ENCODE assay signal across 9 cellular contexts in the genomic region with DNA sequence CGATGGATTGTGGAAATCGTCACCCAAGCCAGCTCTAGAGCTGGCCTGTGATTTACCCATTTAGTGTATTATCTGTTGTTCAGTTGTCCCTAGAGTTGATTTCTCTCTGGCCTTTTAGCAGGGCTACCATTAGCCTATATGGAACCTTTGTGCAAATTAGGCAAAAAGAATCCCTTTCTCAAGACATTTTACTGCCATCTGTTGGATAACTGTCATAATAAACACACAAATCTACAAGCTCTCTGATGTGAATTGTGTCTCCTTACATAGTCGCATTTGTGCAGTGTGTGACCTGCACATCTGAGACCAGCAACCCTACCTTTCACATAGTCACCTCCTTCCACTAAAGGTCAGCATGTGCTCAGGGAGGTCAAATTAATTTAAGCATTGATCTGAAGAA. TPM values are rescaled to one million over a fixed set of nuclear protein-coding genes. Genes with fewer than 3 reads are reported as not detected.
DNase-seq lines count a peak whose midpoint lies in the region; ATAC-seq, FAIRE-seq and TF ChIP-seq lines count a peak whose summit lies in the region.
"Had no signal": no experiment of that assay in that cellular context is flagged by ENCODE, and none has a peak within 500 bp of the region (broad histone marks: within the 10 kb centered on the region; RNA-seq: fewer than 3 reads in every experiment).

No MANE protein-coding gene starts in this region.

- H2AFZ ChIP-seq in H1 (ENCODE audit: low read length) = no peak overlapping the region

- no peaks in the 10 kb centered on the region for H3K36me3 Mint-ChIP-seq in type B pancreatic cell
- no peaks in the 10 kb centered on the region for H3K36me3 Mint-ChIP-seq in progenitor cell of endocrine pancreas (ENCODE audit: insufficient read depth)

- TF ChIP-seq RAD21 in H1 (IDR thresholded peaks at IDR 0.05 in 1 of 2, conservative IDR thresholded peaks at IDR 0.05 in 1 of 2; ENCODE audit: low read depth in 2 of 2, low read length in 2 of 2) = peak; percentile 41 to 47

- H3K23me2 ChIP-seq in H1 (ENCODE audit: low read depth, low read length) = no peaks in the 10 kb centered on the region

- no peak for TF ChIP-seq POLR2A in H1 (IDR thresholded peaks at IDR 0.05; ENCODE audit: control extremely low read depth in 1 of 2, low read depth in 2 of 2, low read length in 2 of 2)

- H4K91ac ChIP-seq in H1 (replicated peaks; ENCODE audit: insufficient read length, low read length) = no peak overlapping the region

- POLR2A ChIA-PET in H1 (lab: Charles Lee; ENCODE audit: partially characterized antibody) = interaction anchor here (0.7 kb wide), 1 partner anchor 450 kb away, joined by 3 read pairs; a partner anchor contains a TSS

- intact Hi-C loops in heart right ventricle (cut with DNase I) = loop anchor here in 1 of 10 donors (10.0 kb wide), 1 partner anchor 58 kb away; no protein-coding TSS in a partner anchor
- intact Hi-C loops in cardiac septum (cut with DNase I) = no loop called here

- no peaks in the 10 kb centered on the region for H3K79me1 ChIP-seq in H1 (ENCODE audit: low read depth, low read length)

- H3K36me3 ChIP-seq in heart right ventricle (no peaks in the 10 kb centered on the region), H1 (ENCODE audit: control insufficient read depth in 2 of 4, insufficient read depth in 4 of 4, low read length in 3 of 4) (no peaks in the 10 kb centered on the region)

- H3K9ac ChIP-seq in H1 (replicated peaks in 1 of 4; ENCODE audit: extremely low read depth in 1 of 4, low read depth in 3 of 4, low read length in 3 of 4) = no peak overlapping the region

- no peaks in the 10 kb centered on the region for H4K20me1 ChIP-seq in H1 (replicated peaks in 1 of 2; ENCODE audit: control insufficient read depth in 1 of 2, insufficient read depth in 2 of 2, low read length in 2 of 2)

- H3K27me3 ChIP-seq in heart right ventricle (peaks cover 0 to 25% (median 4%) of the 10 kb centered on the region in 7 donors), H1 (replicated peaks in 1 of 4; ENCODE audit: control insufficient read depth in 3 of 4, extremely low read depth in 1 of 4, insufficient read depth in 3 of 4, low read length in 3 of 4) (no peaks in the 10 kb centered on the region)

- H3K56ac ChIP-seq in H1 (replicated peaks; ENCODE audit: insufficient read length, low read depth, low read length) = no peak overlapping the region

- H3K4me3 ChIP-seq in heart right ventricle (no peak overlapping the region), H1 (ENCODE audit: extremely low read depth in 1 of 4, insufficient read depth in 2 of 4, low read depth in 3 of 4, low read length in 4 of 4) (no peak overlapping the region)

- H3K4me2 ChIP-seq in H1 (ENCODE audit: insufficient read depth in 1 of 2, low read depth in 2 of 2, low read length in 2 of 2) = no peak overlapping the region

- no peak overlapping the region for H3K14ac ChIP-seq in H1 (ENCODE audit: insufficient read length)

- H2BK12ac ChIP-seq in H1 (ENCODE audit: low read depth, low read length) = no peak overlapping the region

- WGBS in heart right ventricle, 2 donors = 88% methylated on average over 3 of the region's 3 CpGs
- WGBS in H1 (ENCODE audit: extremely low coverage in 1 of 2, insufficient coverage in 1 of 2, insufficient read length in 1 of 2, insufficient replicate concordance in 2 of 2, low coverage in 1 of 2, low lambda C conversion rate in 2 of 2, missing lambda C conversion rate in 1 of 2), 2 experiments = 86% methylated on average over 3 of the region's 3 CpGs; no CpG with 5 or more reads in 1 of the 2 experiments

- H3K4me3 Mint-ChIP-seq in type B pancreatic cell (no peak overlapping the region), progenitor cell of endocrine pancreas (ENCODE audit: low read depth) (no peak overlapping the region)

- H3K27ac ChIP-seq in heart right ventricle = no peak overlapping the region
- no peak overlapping the region for H3K27ac ChIP-seq in H1 (ENCODE audit: low read depth, low read length)

- CTCF ChIA-PET in H1 (lab: Charles Lee; ENCODE audit: partially characterized antibody) = interaction anchor here (0.6 to 5.6 kb wide), 17 partner anchors 12 to 345 kb away, joined by 3 to 64 read pairs (median 4); a partner anchor contains a TSS

- no peak overlapping the region for H3K23ac ChIP-seq in H1 (ENCODE audit: insufficient read length)

- no peak for DNase-seq in heart right ventricle
- no peak for DNase-seq in cardiac septum (ENCODE audit: low spot score)
- DNase-seq in NCI-H82 treated with DMSO at 0.1 percent for 48 hours (lab: John Stamatoyannopoulos, UW; ENCODE audit: unreplicated experiment) = peak; percentile 6
- no peak for DNase-seq in H1 (ENCODE audit: low read depth in 1 of 2, low spot score in 2 of 2)
- DNase-seq in type B pancreatic cell (ENCODE audit: extremely low spot score, unreplicated experiment) = no peak
- no peak for DNase-seq in progenitor cell of endocrine pancreas (ENCODE audit: low spot score, unreplicated experiment)
- no peak for DNase-seq in GM19238 (ENCODE audit: insufficient read length, low spot score)
- DNase-seq: stimulated activated CD4-positive, alpha-beta T cell treated with anti-CD3 and anti-CD28 coated beads, Interleukin-12 subunit alpha, Interleukin-12 subunit beta, amount 100 ng/mL, for 4 hours had no signal

- no peak overlapping the region for H2AK5ac ChIP-seq in H1 (ENCODE audit: low read depth, low read length)

- H3K4me1 ChIP-seq in heart right ventricle (peaks cover 0 to 15% (median 8%) of the 10 kb centered on the region in 9 donors), H1 (replicated peaks in 1 of 4; ENCODE audit: control insufficient read depth in 3 of 4, insufficient read depth in 4 of 4, low read length in 3 of 4) (peaks cover 0 to 3% (median 0%) of the 10 kb centered on the region in 4 experiments; a peak in 1 of 7 replicates)

- peak in 1 of 8 donors; percentile 8 for ATAC-seq in heart right ventricle
- no peak for ATAC-seq in HG02852 (IDR thresholded peaks at IDR 0.05; ENCODE audit: unreplicated experiment)

- no peak overlapping the region for H4K5ac ChIP-seq in H1 (ENCODE audit: insufficient read length, low read depth, low read length)

- H3K79me2 ChIP-seq in H1 (ENCODE audit: control insufficient read depth in 1 of 2, insufficient read depth in 2 of 2, low read length in 2 of 2) = no peaks in the 10 kb centered on the region

- H3K9me3 ChIP-seq in heart right ventricle (no peaks in the 10 kb centered on the region), H1 (ENCODE audit: insufficient read depth in 2 of 2, low read depth in 1 of 2, low read length in 1 of 2) (no peaks in the 10 kb centered on the region)

- H2BK5ac ChIP-seq in H1 (ENCODE audit: low read depth, low read length) = peak overlapping the region; percentile 20; the same call in 1 of the 2 replicates

- H3K27me3 Mint-ChIP-seq in type B pancreatic cell (peaks cover 19% of the 10 kb centered on the region), progenitor cell of endocrine pancreas (peaks cover 13% of the 10 kb centered on the region)

- no peak overlapping the region for H3K18ac ChIP-seq in H1 (ENCODE audit: extremely low read depth, low read length)

- H3K9me3 Mint-ChIP-seq in type B pancreatic cell (no peaks in the 10 kb centered on the region), progenitor cell of endocrine pancreas (ENCODE audit: low read depth) (no peaks in the 10 kb centered on the region)

- H3K4me1 Mint-ChIP-seq in type B pancreatic cell (ENCODE audit: unreplicated experiment) (no peaks in the 10 kb centered on the region), progenitor cell of endocrine pancreas (ENCODE audit: low read depth) (peaks cover 3% of the 10 kb centered on the region)

- H2BK120ac ChIP-seq in H1 (replicated peaks; ENCODE audit: low read depth, low read length) = no peak overlapping the region

- H3K27ac Mint-ChIP-seq in type B pancreatic cell (no peak overlapping the region), progenitor cell of endocrine pancreas (no peak overlapping the region)

- no peak overlapping the region for H2BK15ac ChIP-seq in H1 (ENCODE audit: low read length)

- no peak overlapping the region for H2BK20ac ChIP-seq in H1 (ENCODE audit: low read length)

- TF ChIP-seq CTCF in heart right ventricle (IDR thresholded peaks at IDR 0.05) = peak in 5 of 9 donors; percentile 8 to 38 (median 17)
- peak in 2 of 3 experiments; percentile 4 to 19; a peak in 2 of 4 replicates for TF ChIP-seq CTCF in H1 (IDR thresholded peaks at IDR 0.05; ENCODE audit: control extremely low read depth in 1 of 3, insufficient read depth in 1 of 3, low read depth in 1 of 3, low read length in 3 of 3)
- TF ChIP-seq CTCF in type B pancreatic cell (conservative IDR thresholded peaks at IDR 0.05) = peak; percentile 53
- TF ChIP-seq CTCF in progenitor cell of endocrine pancreas (IDR thresholded peaks at IDR 0.05; ENCODE audit: unreplicated experiment) = no peak

- H4K8ac ChIP-seq in H1 (ENCODE audit: extremely low read depth, insufficient read depth, low read length) = no peak overlapping the region

- no peak overlapping the region for H3K4ac ChIP-seq in H1 (replicated peaks; ENCODE audit: insufficient read length, low read depth, low read length)

- peak; percentile 45 for FAIRE-seq in H1 (lab: Jason Lieb, UNC)

- TF ChIP-seq EP300 in H1 (IDR thresholded peaks at IDR 0.05; ENCODE audit: borderline replicate concordance in 1 of 2, low read depth in 2 of 2, low read length in 2 of 2) = no peak

TF ChIP-seq in H1, 55 proteins besides CTCF, POLR2A, EP300 and RAD21 (continues in another document):
- TF ChIP-seq SRF (IDR thresholded peaks at IDR 0.05; ENCODE audit: low read depth, low read length) = no peak
- TF ChIP-seq SP1 (IDR thresholded peaks at IDR 0.05; ENCODE audit: low read depth, low read length) = no peak
- TF ChIP-seq ZNF274 (IDR thresholded peaks at IDR 0.05; ENCODE audit: borderline replicate concordance, extremely low read depth, low read length) = no peak
- no peak for TF ChIP-seq KDM1A (IDR thresholded peaks at IDR 0.05; ENCODE audit: borderline replicate concordance, low read length)
- no peak for TF ChIP-seq CBX5 (IDR thresholded peaks at IDR 0.05; ENCODE audit: low read depth, low read length)
- TF ChIP-seq CREB1 (IDR thresholded peaks at IDR 0.05) = no peak
- TF ChIP-seq CEBPB (IDR thresholded peaks at IDR 0.05; ENCODE audit: low read depth, low read length) = no peak

RNA-seq across cellular contexts. Expression of a gene that starts 34.0 kb away (rescaled TPM):
- total RNA-seq in heart right ventricle (1 to 10 TPM in 4 of 10 donors, under 1 TPM in 6; 0.15 to 1.9 (median 0.95) TPM), cardiac septum (0.48 TPM), type B pancreatic cell (ENCODE audit: low replicate concordance) (not detected in 2 replicates), progenitor cell of endocrine pancreas (0.33 and 0.36 TPM in 2 replicates)
- polyA plus RNA-seq in heart right ventricle (under 1 TPM; 0.19 to 0.51 TPM), H1 (2011; rRNA removed) (0.02 and 0.03 TPM in 2 replicates)
- not detected in 2 replicates for total RNA-seq in H1 (2021; fragmentation: NEBNext Ultra II Directional; extraction: Animal tissue kit (Norgen Biotek cat#: 25700))
- 0.14 TPM for polyA plus RNA-seq in H1 (2011; cell fraction: cytosol; rRNA removed)
- polyA plus RNA-seq in H1 (2011; cell fraction: nucleus; rRNA removed) = 0.14 TPM
- 0.08 to 0.09 TPM in 2 of 4 replicates, not detected in the others for polyA plus RNA-seq in H1 (2012, experiment 1 of 2)
- not detected for polyA plus RNA-seq in H1 (2012, experiment 2 of 2)
- polyA plus RNA-seq in H1 (2013, experiment 1 of 2) = 0.04 TPM
- 0.06 TPM for polyA plus RNA-seq in H1 (2013, experiment 2 of 2)
- 0.06 and 0.15 TPM in 2 replicates for polyA minus RNA-seq in H1 (2011; rRNA and poly(A)+ RNA removed)
- 0.15 TPM for polyA minus RNA-seq in H1 (2011; cell fraction: cytosol; rRNA and poly(A)+ RNA removed)
- polyA minus RNA-seq in H1 (2011; cell fraction: nucleus; rRNA and poly(A)+ RNA removed) = 0.20 TPM
